Comparison of ENCODE assay signal across 20 cellular contexts in the genomic region with DNA sequence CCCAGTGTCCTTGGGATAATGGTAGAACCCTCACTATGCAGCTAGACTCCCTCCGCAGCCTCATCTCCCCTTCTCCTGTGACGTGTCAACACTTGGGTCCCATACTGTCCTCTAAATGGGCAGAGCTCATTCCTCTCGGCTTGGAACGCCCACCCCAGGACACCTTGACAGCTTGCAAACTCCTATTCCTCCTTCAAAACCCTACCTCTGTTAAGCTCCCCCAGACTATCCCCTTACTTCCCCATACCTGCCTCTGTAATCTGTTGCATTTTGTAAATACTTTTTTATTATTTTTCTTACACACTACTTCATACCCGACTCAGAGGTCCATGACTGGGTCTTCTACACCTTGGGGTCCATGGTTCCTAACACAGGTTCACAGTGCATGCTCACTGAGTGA. TPM values are rescaled to one million over a fixed set of nuclear protein-coding genes. Genes with fewer than 3 reads are reported as not detected.
"Had no signal": no experiment of that assay in that cellular context is flagged by ENCODE, and none has a peak within 500 bp of the region (broad histone marks: within the 10 kb centered on the region; RNA-seq: fewer than 3 reads in every experiment).

No MANE protein-coding gene starts in this region.

- H3K27me3 Mint-ChIP-seq: activated CD4-positive, alpha-beta memory T cell treated with anti-CD3 and anti-CD28 coated beads, Interleukin-2, amount 10 ng/mL, durations not matched to agents 7 days and 5 days; natural killer cell treated with Interleukin-12 subunit alpha and Interleukin-12 subunit beta and Interleukin-15 and Interleukin-18, amount 100 ng/mL, for 72 hours had no signal

- H3K4me1 ChIP-seq: right atrium auricular region had no signal

- H3K36me3 Mint-ChIP-seq: activated naive CD4-positive, alpha-beta T cell treated with anti-CD3 and anti-CD28 coated beads, Interleukin-2, amount 50 U/mL, for 72 hours; natural killer cell treated with Interleukin-12 subunit alpha and Interleukin-12 subunit beta and Interleukin-15 and Interleukin-18, amount 100 ng/mL, for 72 hours had no signal

- DNase-seq: activated CD4-positive, alpha-beta memory T cell treated with anti-CD3 and anti-CD28 coated beads, Interleukin-2, amount 10 ng/mL, durations not matched to agents 7 days and 5 days; activated CD4-positive, alpha-beta T cell treated with anti-CD3 and anti-CD28 coated beads for 4 hours; activated gamma-delta T cell; activated T-cell treated with anti-CD3 and anti-CD28 coated beads, Interleukin-2, amount 50 U/mL, for 4 hours; amygdala; dermis blood vessel endothelial cell; erythroblast; hypothalamus; left ventricle myocardium superior; mesendoderm; stimulated activated CD4-positive, alpha-beta T cell treated with anti-CD3 and anti-CD28 coated beads, Interleukin-4, amount 100 ng/mL, for 24 hours; stimulated activated naive CD4-positive, alpha-beta T cell treated with Interleukin-2 at 50 U/mL for 16 hours; substantia nigra; trophoblast cell had no signal

- H3K4me3 ChIP-seq: right atrium auricular region, skin epidermis had no signal

- ATAC-seq: activated naive CD4-positive, alpha-beta T cell treated with anti-CD3 and anti-CD28 coated beads, Interleukin-2, amount 50 U/mL, for 72 hours; activated T-cell treated with anti-CD3 and anti-CD28 coated beads, Interleukin-2, amount 50 U/mL, for 4 hours; left ventricle myocardium superior; natural killer cell treated with Interleukin-12 subunit alpha and Interleukin-12 subunit beta and Interleukin-15 and Interleukin-18, amount 100 ng/mL, for 72 hours; WTC11 had no signal

- H3K27ac ChIP-seq: right atrium auricular region had no signal

- FAIRE-seq: TTC549 had no signal

- H3K4me3 Mint-ChIP-seq: activated CD4-positive, alpha-beta memory T cell treated with anti-CD3 and anti-CD28 coated beads, Interleukin-2, amount 10 ng/mL, durations not matched to agents 7 days and 5 days; activated T-cell treated with anti-CD3 and anti-CD28 coated beads, Interleukin-2, amount 50 U/mL, for 4 hours; natural killer cell treated with Interleukin-12 subunit alpha and Interleukin-12 subunit beta and Interleukin-15 and Interleukin-18, amount 100 ng/mL, for 72 hours; WTC11 had no signal

- H3K9me3 ChIP-seq: right atrium auricular region had no signal

- H3K27me3 ChIP-seq: right atrium auricular region had no signal

- H3K27ac Mint-ChIP-seq: activated CD4-positive, alpha-beta memory T cell treated with anti-CD3 and anti-CD28 coated beads, Interleukin-2, amount 10 ng/mL, durations not matched to agents 7 days and 5 days; natural killer cell treated with Interleukin-12 subunit alpha and Interleukin-12 subunit beta and Interleukin-15 and Interleukin-18, amount 100 ng/mL, for 72 hours; WTC11 had no signal

- H3K9me3 Mint-ChIP-seq: activated CD4-positive, alpha-beta memory T cell treated with anti-CD3 and anti-CD28 coated beads, Interleukin-2, amount 10 ng/mL, durations not matched to agents 7 days and 5 days; activated naive CD4-positive, alpha-beta T cell treated with anti-CD3 and anti-CD28 coated beads, Interleukin-2, amount 50 U/mL, for 72 hours; activated T-cell treated with anti-CD3 and anti-CD28 coated beads, Interleukin-2, amount 50 U/mL, for 4 hours; natural killer cell treated with Interleukin-12 subunit alpha and Interleukin-12 subunit beta and Interleukin-15 and Interleukin-18, amount 100 ng/mL, for 72 hours; WTC11 had no signal

- H3K36me3 ChIP-seq: right atrium auricular region had no signal

- H3K4me1 Mint-ChIP-seq: activated CD4-positive, alpha-beta memory T cell treated with anti-CD3 and anti-CD28 coated beads, Interleukin-2, amount 10 ng/mL, durations not matched to agents 7 days and 5 days had no signal

RNA-seq across cellular contexts. Expression of gene STEAP3, which starts 28.0 kb away (rescaled TPM):
- total RNA-seq: activated CD4-positive, alpha-beta memory T cell treated with anti-CD3 and anti-CD28 coated beads, Interleukin-2, amount 10 ng/mL, durations not matched to agents 7 days and 5 days had no signal
